Comparison of ENCODE assay signal across 1 cellular context in the genomic region with DNA sequence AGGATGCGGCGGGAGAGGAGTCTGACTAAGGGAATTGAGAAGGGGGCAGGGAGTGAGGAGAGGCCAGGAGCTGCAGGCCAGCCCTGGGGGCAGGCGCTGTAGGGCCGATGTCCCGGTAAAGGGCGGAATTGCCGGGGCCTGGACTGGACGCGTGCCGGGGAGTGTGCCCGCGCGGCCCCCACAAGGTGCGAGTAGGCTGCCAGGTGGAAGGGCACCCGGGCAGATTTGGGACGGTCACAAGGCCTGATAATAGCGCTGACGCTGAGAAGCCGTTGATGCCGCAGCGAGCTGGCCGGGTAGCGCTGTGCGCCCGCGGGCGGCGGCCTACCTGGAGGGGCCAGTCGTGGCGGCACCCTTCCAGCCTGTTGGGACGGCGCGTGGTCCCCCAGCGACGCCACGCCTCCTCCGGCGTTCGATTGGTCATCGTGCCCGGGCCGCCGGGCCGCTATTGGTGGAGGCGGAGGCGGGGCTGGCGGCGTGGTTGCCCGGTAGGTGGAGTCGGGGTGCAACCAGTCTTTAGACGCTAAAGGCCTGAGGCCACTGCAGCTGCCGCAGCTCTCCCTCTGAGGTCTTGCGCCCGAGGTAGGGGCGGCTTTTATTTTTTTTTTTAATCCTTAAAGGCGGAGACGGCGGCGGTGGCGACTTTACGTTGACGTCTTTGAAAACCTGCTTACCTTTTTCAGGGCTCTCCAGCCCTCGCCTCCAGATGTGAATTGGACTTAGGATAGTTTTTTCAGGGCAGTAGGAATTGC.
A peak's percentile ranks its signal among the peaks of the same experiment; 100 is the strongest.
TF ChIP-seq lines count a peak whose summit lies in the region.

No MANE protein-coding gene starts in this region.

TF ChIP-seq in HepG2, 621 proteins besides CTCF, POLR2A, EP300 and RAD21 (continued from another document and continues in another):
- TF ChIP-seq, protein P1, sequence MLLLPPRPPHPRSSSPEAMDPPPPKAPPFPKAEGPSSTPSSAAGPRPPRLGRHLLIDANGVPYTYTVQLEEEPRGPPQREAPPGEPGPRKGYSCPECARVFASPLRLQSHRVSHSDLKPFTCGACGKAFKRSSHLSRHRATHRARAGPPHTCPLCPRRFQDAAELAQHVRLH (CRISPR knock-in tag; IDR thresholded peaks at IDR 0.05; ENCODE audit: borderline replicate concordance, low read depth): 0 out of 2 replicates have a peak, but pooled peaks have one; percentile 46
- peak; percentile 29 for TF ChIP-seq FOSL2 (CRISPR knock-in tag; IDR thresholded peaks at IDR 0.05)
- TF ChIP-seq KMT2A (CRISPR knock-in tag; IDR thresholded peaks at IDR 0.05): peak; percentile 79; the same call in 1 of the 2 replicates
- TF ChIP-seq, protein P2, sequence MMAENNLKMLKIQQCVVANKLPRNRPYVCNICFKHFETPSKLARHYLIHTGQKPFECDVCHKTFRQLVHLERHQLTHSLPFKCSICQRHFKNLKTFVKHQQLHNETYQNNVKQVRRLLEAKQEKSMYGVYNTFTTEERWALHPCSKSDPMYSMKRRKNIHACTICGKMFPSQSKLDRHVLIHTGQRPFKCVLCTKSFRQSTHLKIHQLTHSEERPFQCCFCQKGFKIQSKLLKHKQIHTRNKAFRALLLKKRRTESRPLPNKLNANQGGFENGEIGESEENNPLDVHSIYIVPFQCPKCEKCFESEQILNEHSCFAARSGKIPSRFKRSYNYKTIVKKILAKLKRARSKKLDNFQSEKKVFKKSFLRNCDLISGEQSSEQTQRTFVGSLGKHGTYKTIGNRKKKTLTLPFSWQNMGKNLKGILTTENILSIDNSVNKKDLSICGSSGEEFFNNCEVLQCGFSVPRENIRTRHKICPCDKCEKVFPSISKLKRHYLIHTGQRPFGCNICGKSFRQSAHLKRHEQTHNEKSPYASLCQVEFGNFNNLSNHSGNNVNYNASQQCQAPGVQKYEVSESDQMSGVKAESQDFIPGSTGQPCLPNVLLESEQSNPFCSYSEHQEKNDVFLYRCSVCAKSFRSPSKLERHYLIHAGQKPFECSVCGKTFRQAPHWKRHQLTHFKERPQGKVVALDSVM (CRISPR knock-in tag; IDR thresholded peaks at IDR 0.05): 0 out of 2 replicates have a peak, but pooled peaks have one; percentile 7
- TF ChIP-seq, protein P3, sequence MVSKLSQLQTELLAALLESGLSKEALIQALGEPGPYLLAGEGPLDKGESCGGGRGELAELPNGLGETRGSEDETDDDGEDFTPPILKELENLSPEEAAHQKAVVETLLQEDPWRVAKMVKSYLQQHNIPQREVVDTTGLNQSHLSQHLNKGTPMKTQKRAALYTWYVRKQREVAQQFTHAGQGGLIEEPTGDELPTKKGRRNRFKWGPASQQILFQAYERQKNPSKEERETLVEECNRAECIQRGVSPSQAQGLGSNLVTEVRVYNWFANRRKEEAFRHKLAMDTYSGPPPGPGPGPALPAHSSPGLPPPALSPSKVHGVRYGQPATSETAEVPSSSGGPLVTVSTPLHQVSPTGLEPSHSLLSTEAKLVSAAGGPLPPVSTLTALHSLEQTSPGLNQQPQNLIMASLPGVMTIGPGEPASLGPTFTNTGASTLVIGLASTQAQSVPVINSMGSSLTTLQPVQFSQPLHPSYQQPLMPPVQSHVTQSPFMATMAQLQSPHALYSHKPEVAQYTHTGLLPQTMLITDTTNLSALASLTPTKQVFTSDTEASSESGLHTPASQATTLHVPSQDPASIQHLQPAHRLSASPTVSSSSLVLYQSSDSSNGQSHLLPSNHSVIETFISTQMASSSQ (IDR thresholded peaks at IDR 0.05; ENCODE audit: low read depth): no peak
- TF ChIP-seq, protein P3 (CRISPR knock-in tag; IDR thresholded peaks at IDR 0.05; ENCODE audit: borderline replicate concordance): 0 out of 2 replicates have a peak, but pooled peaks have one; percentile 40
- TF ChIP-seq GATA4 (IDR thresholded peaks at IDR 0.05; ENCODE audit: borderline replicate concordance, low read depth): peak; percentile 60; the same call in 1 of the 2 replicates
- TF ChIP-seq, protein P4, sequence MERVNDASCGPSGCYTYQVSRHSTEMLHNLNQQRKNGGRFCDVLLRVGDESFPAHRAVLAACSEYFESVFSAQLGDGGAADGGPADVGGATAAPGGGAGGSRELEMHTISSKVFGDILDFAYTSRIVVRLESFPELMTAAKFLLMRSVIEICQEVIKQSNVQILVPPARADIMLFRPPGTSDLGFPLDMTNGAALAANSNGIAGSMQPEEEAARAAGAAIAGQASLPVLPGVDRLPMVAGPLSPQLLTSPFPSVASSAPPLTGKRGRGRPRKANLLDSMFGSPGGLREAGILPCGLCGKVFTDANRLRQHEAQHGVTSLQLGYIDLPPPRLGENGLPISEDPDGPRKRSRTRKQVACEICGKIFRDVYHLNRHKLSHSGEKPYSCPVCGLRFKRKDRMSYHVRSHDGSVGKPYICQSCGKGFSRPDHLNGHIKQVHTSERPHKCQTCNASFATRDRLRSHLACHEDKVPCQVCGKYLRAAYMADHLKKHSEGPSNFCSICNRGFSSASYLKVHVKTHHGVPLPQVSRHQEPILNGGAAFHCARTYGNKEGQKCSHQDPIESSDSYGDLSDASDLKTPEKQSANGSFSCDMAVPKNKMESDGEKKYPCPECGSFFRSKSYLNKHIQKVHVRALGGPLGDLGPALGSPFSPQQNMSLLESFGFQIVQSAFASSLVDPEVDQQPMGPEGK (CRISPR knock-in tag; IDR thresholded peaks at IDR 0.05): peak; percentile 88
- TF ChIP-seq POGZ (CRISPR knock-in tag; IDR thresholded peaks at IDR 0.05): peak; percentile 56; the same call in 1 of the 2 replicates
- peak; percentile 32; the same call in 1 of the 2 replicates for TF ChIP-seq ZNF331 (CRISPR knock-in tag; IDR thresholded peaks at IDR 0.05)
- TF ChIP-seq ADNP (CRISPR knock-in tag; IDR thresholded peaks at IDR 0.05): no peak
- TF ChIP-seq, protein P5, sequence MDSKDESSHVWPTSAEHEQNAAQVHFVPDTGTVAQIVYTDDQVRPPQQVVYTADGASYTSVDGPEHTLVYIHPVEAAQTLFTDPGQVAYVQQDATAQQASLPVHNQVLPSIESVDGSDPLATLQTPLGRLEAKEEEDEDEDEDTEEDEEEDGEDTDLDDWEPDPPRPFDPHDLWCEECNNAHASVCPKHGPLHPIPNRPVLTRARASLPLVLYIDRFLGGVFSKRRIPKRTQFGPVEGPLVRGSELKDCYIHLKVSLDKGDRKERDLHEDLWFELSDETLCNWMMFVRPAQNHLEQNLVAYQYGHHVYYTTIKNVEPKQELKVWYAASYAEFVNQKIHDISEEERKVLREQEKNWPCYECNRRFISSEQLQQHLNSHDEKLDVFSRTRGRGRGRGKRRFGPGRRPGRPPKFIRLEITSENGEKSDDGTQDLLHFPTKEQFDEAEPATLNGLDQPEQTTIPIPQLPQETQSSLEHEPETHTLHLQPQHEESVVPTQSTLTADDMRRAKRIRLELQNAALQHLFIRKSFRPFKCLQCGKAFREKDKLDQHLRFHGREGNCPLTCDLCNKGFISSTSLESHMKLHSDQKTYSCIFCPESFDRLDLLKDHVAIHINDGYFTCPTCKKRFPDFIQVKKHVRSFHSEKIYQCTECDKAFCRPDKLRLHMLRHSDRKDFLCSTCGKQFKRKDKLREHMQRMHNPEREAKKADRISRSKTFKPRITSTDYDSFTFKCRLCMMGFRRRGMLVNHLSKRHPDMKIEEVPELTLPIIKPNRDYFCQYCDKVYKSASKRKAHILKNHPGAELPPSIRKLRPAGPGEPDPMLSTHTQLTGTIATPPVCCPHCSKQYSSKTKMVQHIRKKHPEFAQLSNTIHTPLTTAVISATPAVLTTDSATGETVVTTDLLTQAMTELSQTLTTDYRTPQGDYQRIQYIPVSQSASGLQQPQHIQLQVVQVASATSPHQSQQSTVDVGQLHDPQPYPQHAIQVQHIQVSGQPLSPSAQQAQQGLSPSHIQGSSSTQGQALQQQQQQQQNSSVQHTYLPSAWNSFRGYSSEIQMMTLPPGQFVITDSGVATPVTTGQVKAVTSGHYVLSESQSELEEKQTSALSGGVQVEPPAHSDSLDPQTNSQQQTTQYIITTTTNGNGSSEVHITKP (CRISPR knock-in tag; IDR thresholded peaks at IDR 0.05; ENCODE audit: low read depth): 0 out of 2 replicates have a peak, but pooled peaks have one; percentile 17
- TF ChIP-seq RXRA (CRISPR knock-in tag; IDR thresholded peaks at IDR 0.05): peak; percentile 51; the same call in 1 of the 2 replicates
- no peak for TF ChIP-seq ZNF780A (CRISPR knock-in tag; IDR thresholded peaks at IDR 0.05)
- TF ChIP-seq, protein P6, sequence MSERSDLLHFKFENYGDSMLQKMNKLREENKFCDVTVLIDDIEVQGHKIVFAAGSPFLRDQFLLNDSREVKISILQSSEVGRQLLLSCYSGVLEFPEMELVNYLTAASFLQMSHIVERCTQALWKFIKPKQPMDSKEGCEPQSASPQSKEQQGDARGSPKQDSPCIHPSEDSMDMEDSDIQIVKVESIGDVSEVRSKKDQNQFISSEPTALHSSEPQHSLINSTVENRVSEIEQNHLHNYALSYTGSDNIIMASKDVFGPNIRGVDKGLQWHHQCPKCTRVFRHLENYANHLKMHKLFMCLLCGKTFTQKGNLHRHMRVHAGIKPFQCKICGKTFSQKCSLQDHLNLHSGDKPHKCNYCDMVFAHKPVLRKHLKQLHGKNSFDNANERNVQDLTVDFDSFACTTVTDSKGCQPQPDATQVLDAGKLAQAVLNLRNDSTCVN (CRISPR knock-in tag; IDR thresholded peaks at IDR 0.05; ENCODE audit: borderline replicate concordance): no peak
- TF ChIP-seq, protein P7, sequence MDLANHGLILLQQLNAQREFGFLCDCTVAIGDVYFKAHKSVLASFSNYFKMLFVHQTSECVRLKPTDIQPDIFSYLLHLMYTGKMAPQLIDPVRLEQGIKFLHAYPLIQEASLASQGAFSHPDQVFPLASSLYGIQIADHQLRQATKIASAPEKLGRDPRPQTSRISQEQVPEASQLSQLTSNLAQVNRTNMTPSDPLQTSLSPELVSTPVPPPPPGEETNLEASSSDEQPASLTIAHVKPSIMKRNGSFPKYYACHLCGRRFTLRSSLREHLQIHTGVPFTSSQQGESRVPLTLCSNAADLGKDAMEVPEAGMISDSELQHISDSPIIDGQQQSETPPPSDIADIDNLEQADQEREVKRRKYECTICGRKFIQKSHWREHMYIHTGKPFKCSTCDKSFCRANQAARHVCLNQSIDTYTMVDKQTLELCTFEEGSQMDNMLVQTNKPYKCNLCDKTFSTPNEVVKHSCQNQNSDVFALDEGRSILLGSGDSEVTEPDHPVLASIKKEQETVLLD (CRISPR knock-in tag; IDR thresholded peaks at IDR 0.05; ENCODE audit: low read depth): no peak
- TF ChIP-seq ZSCAN29 (CRISPR knock-in tag; conservative IDR thresholded peaks at IDR 0.05): 0 out of 2 replicates have a peak, but pooled peaks have one; percentile 39
- TF ChIP-seq THAP11 (CRISPR knock-in tag; IDR thresholded peaks at IDR 0.05): 0 out of 2 replicates have a peak, but pooled peaks have one; percentile 38
- TF ChIP-seq CENPT (CRISPR knock-in tag; IDR thresholded peaks at IDR 0.05; ENCODE audit: low read depth): peak; percentile 64; the same call in 1 of the 2 replicates
- TF ChIP-seq STAT5B (CRISPR knock-in tag; IDR thresholded peaks at IDR 0.05): no peak
- TF ChIP-seq, protein P8, sequence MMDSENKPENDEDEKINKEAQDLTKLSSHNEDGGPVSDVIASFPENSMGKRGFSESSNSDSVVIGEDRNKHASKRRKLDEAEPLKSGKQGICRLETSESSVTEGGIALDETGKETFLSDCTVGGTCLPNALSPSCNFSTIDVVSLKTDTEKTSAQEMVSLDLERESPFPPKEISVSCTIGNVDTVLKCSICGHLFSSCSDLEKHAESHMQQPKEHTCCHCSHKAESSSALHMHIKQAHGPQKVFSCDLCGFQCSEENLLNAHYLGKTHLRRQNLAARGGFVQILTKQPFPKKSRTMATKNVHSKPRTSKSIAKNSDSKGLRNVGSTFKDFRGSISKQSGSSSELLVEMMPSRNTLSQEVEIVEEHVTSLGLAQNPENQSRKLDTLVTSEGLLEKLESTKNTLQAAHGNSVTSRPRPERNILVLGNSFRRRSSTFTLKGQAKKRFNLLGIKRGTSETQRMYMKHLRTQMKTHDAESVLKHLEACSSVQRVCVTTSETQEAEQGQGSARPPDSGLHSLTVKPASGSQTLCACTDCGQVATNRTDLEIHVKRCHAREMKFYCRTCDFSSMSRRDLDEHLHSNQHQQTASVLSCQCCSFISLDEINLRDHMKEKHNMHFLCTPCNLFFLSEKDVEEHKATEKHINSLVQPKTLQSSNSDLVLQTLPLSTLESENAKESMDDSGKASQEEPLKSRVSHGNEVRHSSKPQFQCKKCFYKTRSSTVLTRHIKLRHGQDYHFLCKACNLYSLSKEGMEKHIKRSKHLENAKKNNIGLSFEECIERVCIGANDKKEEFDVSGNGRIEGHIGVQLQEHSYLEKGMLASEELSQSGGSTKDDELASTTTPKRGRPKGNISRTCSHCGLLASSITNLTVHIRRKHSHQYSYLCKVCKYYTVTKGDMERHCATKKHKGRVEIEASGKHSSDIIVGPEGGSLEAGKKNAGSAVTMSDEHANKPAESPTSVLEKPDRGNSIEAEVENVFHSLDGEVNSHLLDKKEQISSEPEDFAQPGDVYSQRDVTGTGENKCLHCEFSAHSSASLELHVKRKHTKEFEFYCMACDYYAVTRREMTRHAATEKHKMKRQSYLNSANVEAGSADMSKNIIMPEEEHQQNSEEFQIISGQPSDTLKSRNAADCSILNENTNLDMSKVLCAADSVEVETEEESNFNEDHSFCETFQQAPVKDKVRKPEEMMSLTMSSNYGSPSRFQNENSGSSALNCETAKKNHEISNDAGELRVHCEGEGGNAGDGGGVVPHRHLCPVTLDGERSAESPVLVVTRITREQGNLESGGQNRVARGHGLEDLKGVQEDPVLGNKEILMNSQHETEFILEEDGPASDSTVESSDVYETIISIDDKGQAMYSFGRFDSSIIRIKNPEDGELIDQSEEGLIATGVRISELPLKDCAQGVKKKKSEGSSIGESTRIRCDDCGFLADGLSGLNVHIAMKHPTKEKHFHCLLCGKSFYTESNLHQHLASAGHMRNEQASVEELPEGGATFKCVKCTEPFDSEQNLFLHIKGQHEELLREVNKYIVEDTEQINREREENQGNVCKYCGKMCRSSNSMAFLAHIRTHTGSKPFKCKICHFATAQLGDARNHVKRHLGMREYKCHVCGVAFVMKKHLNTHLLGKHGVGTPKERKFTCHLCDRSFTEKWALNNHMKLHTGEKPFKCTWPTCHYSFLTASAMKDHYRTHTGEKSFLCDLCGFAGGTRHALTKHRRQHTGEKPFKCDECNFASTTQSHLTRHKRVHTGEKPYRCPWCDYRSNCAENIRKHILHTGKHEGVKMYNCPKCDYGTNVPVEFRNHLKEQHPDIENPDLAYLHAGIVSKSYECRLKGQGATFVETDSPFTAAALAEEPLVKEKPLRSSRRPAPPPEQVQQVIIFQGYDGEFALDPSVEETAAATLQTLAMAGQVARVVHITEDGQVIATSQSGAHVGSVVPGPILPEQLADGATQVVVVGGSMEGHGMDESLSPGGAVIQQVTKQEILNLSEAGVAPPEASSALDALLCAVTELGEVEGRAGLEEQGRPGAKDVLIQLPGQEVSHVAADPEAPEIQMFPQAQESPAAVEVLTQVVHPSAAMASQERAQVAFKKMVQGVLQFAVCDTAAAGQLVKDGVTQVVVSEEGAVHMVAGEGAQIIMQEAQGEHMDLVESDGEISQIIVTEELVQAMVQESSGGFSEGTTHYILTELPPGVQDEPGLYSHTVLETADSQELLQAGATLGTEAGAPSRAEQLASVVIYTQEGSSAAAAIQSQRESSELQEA (CRISPR knock-in tag; IDR thresholded peaks at IDR 0.05; ENCODE audit: not compliant biosample characterization): peak; percentile 61
